Comparison of ENCODE assay signal across 1 cellular context in genomic region chr6:133952815-133953633, GRCh38.
TF ChIP-seq lines count a peak whose summit lies in the region.

Gene TBPL1 (plus strand): TSS chr6:133953224. CDS start chr6:133980126, 26,902 bp downstream.

TF ChIP-seq in GM23338, 12 proteins besides CTCF, POLR2A, EP300 and RAD21 (continued from another document):
- TF ChIP-seq ZNF331 (CRISPR knock-in tag; IDR thresholded peaks at IDR 0.05; ENCODE audit: low read depth) (no peak), POLR2AphosphoS5 (IDR thresholded peaks at IDR 0.05; ENCODE audit: low read depth) (peak; percentile 85), ETS1 (IDR thresholded peaks at IDR 0.05) (peak; percentile 84)
